Comparison of ENCODE assay signal across 3 cellular contexts in the genomic region with DNA sequence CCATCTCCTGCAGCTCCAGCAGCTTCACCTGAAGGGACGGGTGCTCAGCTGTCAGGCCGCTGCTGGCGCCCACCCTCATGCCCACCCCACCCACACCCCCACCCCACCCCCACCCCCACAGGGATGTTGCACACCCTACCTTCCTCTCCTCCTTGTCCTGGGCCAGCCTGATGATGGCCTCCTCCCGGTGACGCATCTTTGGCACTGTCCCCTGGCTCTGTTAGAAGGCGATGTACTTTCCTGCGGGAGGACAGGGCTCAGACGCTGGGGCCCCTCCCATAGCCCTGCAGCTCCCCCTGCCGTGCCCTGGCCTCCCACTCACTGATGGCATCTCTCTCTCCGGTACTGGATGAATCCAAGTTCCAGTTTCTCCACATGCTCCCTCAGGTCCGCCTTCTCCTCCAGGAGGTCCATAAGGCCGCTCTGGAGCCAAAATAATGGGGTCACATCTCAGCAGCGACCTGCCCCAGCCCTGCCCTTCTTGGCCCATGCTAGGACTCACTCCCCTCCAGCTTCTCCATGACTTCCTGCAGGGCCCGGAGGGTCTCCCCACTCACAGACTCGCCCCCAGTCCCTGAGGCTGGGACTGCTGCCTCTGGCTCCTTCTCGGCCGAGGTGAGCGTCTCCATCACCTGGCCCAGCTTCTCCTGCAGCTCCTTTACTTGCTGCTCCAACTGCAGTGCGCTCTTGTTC. TPM values are rescaled to one million over a fixed set of nuclear protein-coding genes. Genes with fewer than 3 reads are reported as not detected.
"Had no signal": no experiment of that assay in that cellular context is flagged by ENCODE, and none has a peak within 500 bp of the region (broad histone marks: within the 10 kb centered on the region; RNA-seq: fewer than 3 reads in every experiment).

No MANE protein-coding gene starts in this region.

RNA-seq across cellular contexts. Expression of a gene that starts 38.9 kb away (rescaled TPM):
- total RNA-seq: GM23248, H4, HFFc6 had no signal
- polyA plus RNA-seq: GM23248 had no signal
